8 cellular contexts compared by ENCODE assay signal in genomic region chr11:95791385-95792033, GRCh38. TPM values are rescaled to one million over a fixed set of nuclear protein-coding genes. Genes with fewer than 3 reads are reported as not detected.
A peak's percentile ranks its signal among the peaks of the same experiment; 100 is the strongest.
DNase-seq lines count a peak whose midpoint lies in the region; ATAC-seq, FAIRE-seq and TF ChIP-seq lines count a peak whose summit lies in the region.

No MANE protein-coding gene starts in this region.

- no peak for DNase-seq in heart left ventricle
- DNase-seq in left ventricle myocardium superior: no peak
- no peak for DNase-seq in astrocyte (ENCODE audit: low read depth)
- no peak for DNase-seq in memory B cell (ENCODE audit: low spot score in 2 of 2)
- no peak for DNase-seq in vagina (ENCODE audit: extremely low spot score in 2 of 2)
- no peak for DNase-seq in hypothalamus (lab: John Stamatoyannopoulos, UW)
- DNase-seq in H54 (ENCODE audit: insufficient read length, low spot score): no peak

- H3K9ac ChIP-seq in astrocyte (ENCODE audit: low read length): peak overlapping the region; percentile 95

- peak overlapping the region; percentile 92 for H2AFZ ChIP-seq in astrocyte (ENCODE audit: low read depth, low read length)

- H3K27ac ChIP-seq in heart left ventricle (peak overlapping the region in 10 of 12 donors; percentile 95 to 99 (median 99)), astrocyte (ENCODE audit: low read depth, low read length) (peak overlapping the region; percentile 99), vagina (peak overlapping the region; percentile 99)

- H4K20me1 ChIP-seq in astrocyte (ENCODE audit: insufficient read depth, low read length): peaks cover 5% of the 10 kb centered on the region

- H3K79me2 ChIP-seq in astrocyte (ENCODE audit: insufficient read depth, low read length): peaks cover 78% of the 10 kb centered on the region

- TF ChIP-seq POLR2A in heart left ventricle (IDR thresholded peaks at IDR 0.05) (no peak), vagina (IDR thresholded peaks at IDR 0.05) (no peak), H54 (IDR thresholded peaks at IDR 0.05; ENCODE audit: low read depth, low read length) (no peak)

- peaks cover 19% of the 10 kb centered on the region for H3K4me1 Mint-ChIP-seq in astrocyte (ENCODE audit: low read depth, unreplicated experiment)
- peaks cover 26% of the 10 kb centered on the region for H3K4me1 Mint-ChIP-seq in memory B cell

- H3K4me3 ChIP-seq in heart left ventricle: peak overlapping the region; percentile 55 to 95 (median 83)
- H3K4me3 ChIP-seq in astrocyte (ENCODE audit: insufficient read depth, low read depth, low read length): peak overlapping the region; percentile 96
- peak overlapping the region; percentile 56 to 78 for H3K4me3 ChIP-seq in vagina

- FAIRE-seq in astrocyte (lab: Jason Lieb, UNC) (no peak), H54 (lab: Jason Lieb, UNC) (no peak)

- no peaks in the 10 kb centered on the region for H3K9me3 Mint-ChIP-seq in astrocyte (ENCODE audit: unreplicated experiment)
- no peaks in the 10 kb centered on the region for H3K9me3 Mint-ChIP-seq in memory B cell

- no peaks in the 10 kb centered on the region for H3K9me3 ChIP-seq in heart left ventricle
- H3K9me3 ChIP-seq in astrocyte (ENCODE audit: insufficient read depth, low read depth, low read length): no peaks in the 10 kb centered on the region
- H3K9me3 ChIP-seq in vagina: no peaks in the 10 kb centered on the region

- H3K36me3 Mint-ChIP-seq in astrocyte (ENCODE audit: low read depth, unreplicated experiment) (no peaks in the 10 kb centered on the region), memory B cell (peaks cover 4% of the 10 kb centered on the region)

- intact Hi-C loops in heart left ventricle (cut with DNase I): loop anchor here in 1 of 10 donors (2.0 kb wide), 1 partner anchor 597 kb away; the partner anchor contains the start of gene CCDC82
- intact Hi-C loops in left ventricle myocardium superior (cut with micrococcal nuclease): no loop called here
- intact Hi-C loops in vagina (cut with DNase I): no loop called here

- H3K4me3 Mint-ChIP-seq in astrocyte (ENCODE audit: unreplicated experiment) (peak overlapping the region; percentile 95), memory B cell (peak overlapping the region; percentile 94)

- no peak for ATAC-seq in heart left ventricle
- no peak for ATAC-seq in left ventricle myocardium superior
- ATAC-seq in memory B cell (ENCODE audit: low read depth): no peak
- ATAC-seq in GM21825 (IDR thresholded peaks at IDR 0.05; ENCODE audit: unreplicated experiment): no peak

- H3K27ac Mint-ChIP-seq in astrocyte (ENCODE audit: unreplicated experiment) (peak overlapping the region; percentile 99), memory B cell (peak overlapping the region; percentile 99)

- peaks cover 3 to 30% (median 23%) of the 10 kb centered on the region in 12 donors for H3K4me1 ChIP-seq in heart left ventricle
- peaks cover 13% of the 10 kb centered on the region for H3K4me1 ChIP-seq in astrocyte (ENCODE audit: insufficient read depth, low read length)
- peaks cover 36% of the 10 kb centered on the region for H3K4me1 ChIP-seq in vagina

- H3K27me3 Mint-ChIP-seq in astrocyte (ENCODE audit: low read depth, unreplicated experiment) (no peaks in the 10 kb centered on the region), memory B cell (no peaks in the 10 kb centered on the region)

- H3K27me3 ChIP-seq in heart left ventricle (no peaks in the 10 kb centered on the region), astrocyte (ENCODE audit: insufficient read depth, low read length) (no peaks in the 10 kb centered on the region), vagina (no peaks in the 10 kb centered on the region)

- WGBS in heart left ventricle, 4 donors: 35 to 46% (median 40%) methylated on average over 15 of the region's 15 CpGs

- peak overlapping the region; percentile 96 for H3K4me2 ChIP-seq in astrocyte (ENCODE audit: low read length)

- TF ChIP-seq CTCF in heart left ventricle (IDR thresholded peaks at IDR 0.05) (no peak), astrocyte (IDR thresholded peaks at IDR 0.05; ENCODE audit: insufficient read depth, low read depth, low read length) (no peak), vagina (IDR thresholded peaks at IDR 0.05) (no peak)

- H3K36me3 ChIP-seq in heart left ventricle: peaks cover 0 to 16% (median 10%) of the 10 kb centered on the region in 9 donors
- H3K36me3 ChIP-seq in astrocyte (ENCODE audit: insufficient read depth, low read length): no peaks in the 10 kb centered on the region
- peaks cover 0 to 6% of the 10 kb centered on the region in 2 donors for H3K36me3 ChIP-seq in vagina

RNA-seq across cellular contexts. Expression of gene CEP57, which starts 1.2 kb away (rescaled TPM):
- total RNA-seq in heart left ventricle (10 to 100 TPM; 17.2 to 31.7 (median 24.3) TPM), left ventricle myocardium superior (19.7 TPM), astrocyte (23.4 and 23.5 TPM in 2 replicates), vagina (43.2 TPM)
- 10 to 100 TPM in 1 of 2 donors, 1 to 10 TPM in 1; 8.7 to 13.4 TPM for polyA plus RNA-seq in heart left ventricle

RNA-seq across cellular contexts. Expression of gene FAM76B, which starts 1.9 kb away (rescaled TPM):
- total RNA-seq in heart left ventricle (10 to 100 TPM in 3 of 9 donors, 1 to 10 TPM in 6; 4.6 to 13.2 (median 7.2) TPM), left ventricle myocardium superior (7.1 TPM), astrocyte (19.7 and 26.1 TPM in 2 replicates), vagina (28.2 TPM)
- 1 to 10 TPM; 4.9 to 5.8 TPM for polyA plus RNA-seq in heart left ventricle
